Comparison of ENCODE assay signal across 32 cellular contexts in genomic region chr19:45273532-45273877, GRCh38. TPM values are rescaled to one million over a fixed set of nuclear protein-coding genes. Genes with fewer than 3 reads are reported as not detected.
"Had no signal": no experiment of that assay in that cellular context is flagged by ENCODE, and none has a peak within 500 bp of the region (broad histone marks: within the 10 kb centered on the region; RNA-seq: fewer than 3 reads in every experiment).

No MANE protein-coding gene starts in this region.

- H3K9ac ChIP-seq: parathyroid adenoma had no signal

- H3K4me1 ChIP-seq: esophagus squamous epithelium, parathyroid adenoma, right atrium auricular region, suprapubic skin had no signal

- H3K27me3 Mint-ChIP-seq: activated CD4-positive, alpha-beta T cell treated with anti-CD3 and anti-CD28 coated beads, Interleukin-2, amount 10 ng/mL, durations not matched to agents 7 days and 5 days; activated CD8-positive, alpha-beta T cell treated with anti-CD3 and anti-CD28 coated beads for 36 hours; central memory CD8-positive, alpha-beta T cell; dendritic cell treated with granulocyte-macrophage colony-stimulating factor and Interleukin-4, amounts not matched to agents 40 ng/mL and 50 ng/mL, for 4 days had no signal

- H3K36me3 Mint-ChIP-seq: activated naive CD4-positive, alpha-beta T cell treated with anti-CD3 and anti-CD28 coated beads, Interleukin-2, amount 50 U/mL, for 72 hours had no signal

- H3K9me3 Mint-ChIP-seq: activated CD4-positive, alpha-beta T cell treated with anti-CD3 and anti-CD28 coated beads, Interleukin-2, amount 10 ng/mL, durations not matched to agents 7 days and 5 days; activated CD8-positive, alpha-beta T cell treated with anti-CD3 and anti-CD28 coated beads for 36 hours; activated naive CD4-positive, alpha-beta T cell treated with anti-CD3 and anti-CD28 coated beads, Interleukin-2, amount 50 U/mL, for 72 hours; activated T-helper 2 cell treated with anti-CD3 and anti-CD28 coated beads, Interferon-gamma antibody, Interleukin-2, Interleukin-4, amounts not matched to agents 10 μg/mL and 5 μg/mL and 100 μg/mL, durations not matched to agents 14 hours and 24 hours and 36 hours; central memory CD8-positive, alpha-beta T cell; dendritic cell treated with granulocyte-macrophage colony-stimulating factor and Interleukin-4, amounts not matched to agents 40 ng/mL and 50 ng/mL, for 4 days; endodermal cell; T-helper 1 cell treated with Interleukin-12 subunit alpha and Interleukin-12 subunit beta and Interleukin-4 antibody, amounts not matched to agents 30 μg/mL and 1 μg/mL, for 36 hours had no signal

- FAIRE-seq: bronchial epithelial cell, TTC549 had no signal

- H3K4me3 ChIP-seq: esophagus squamous epithelium, left lung, lung, mucosa of descending colon, right atrium auricular region, spleen, suprapubic skin, tibial nerve had no signal

- H3K9me3 ChIP-seq: esophagus squamous epithelium, left lung, mucosa of descending colon, right atrium auricular region, spleen, suprapubic skin, tibial nerve had no signal

- H3K4me1 Mint-ChIP-seq: activated CD4-positive, alpha-beta T cell treated with anti-CD3 and anti-CD28 coated beads, Interleukin-2, amount 10 ng/mL, durations not matched to agents 7 days and 5 days; endodermal cell had no signal

- H3K27ac Mint-ChIP-seq: activated CD4-positive, alpha-beta T cell treated with anti-CD3 and anti-CD28 coated beads, Interleukin-2, amount 10 ng/mL, durations not matched to agents 7 days and 5 days; activated CD8-positive, alpha-beta T cell treated with anti-CD3 and anti-CD28 coated beads for 36 hours; activated T-helper 2 cell treated with anti-CD3 and anti-CD28 coated beads, Interferon-gamma antibody, Interleukin-2, Interleukin-4, amounts not matched to agents 10 μg/mL and 5 μg/mL and 100 μg/mL, durations not matched to agents 14 hours and 24 hours and 36 hours; dendritic cell treated with granulocyte-macrophage colony-stimulating factor and Interleukin-4, amounts not matched to agents 40 ng/mL and 50 ng/mL, for 4 days; endodermal cell; T-helper 1 cell treated with Interleukin-12 subunit alpha and Interleukin-12 subunit beta and Interleukin-4 antibody, amounts not matched to agents 30 μg/mL and 1 μg/mL, for 36 hours had no signal

- H2AFZ ChIP-seq: parathyroid adenoma had no signal

- DNase-seq: activated CD4-positive, alpha-beta T cell treated with anti-CD3 and anti-CD28 coated beads, Interleukin-2, amount 10 ng/mL, durations not matched to agents 7 days and 5 days; activated CD8-positive, alpha-beta T cell treated with anti-CD3 and anti-CD28 coated beads for 36 hours; activated naive CD4-positive, alpha-beta T cell; activated T-cell treated with anti-CD3 and anti-CD28 coated beads, Interleukin-2, amount 50 U/mL, for 48 hours; endodermal cell; esophagus squamous epithelium; kidney glomerular epithelial cell; left lung; mesendoderm; mucosa of descending colon; nucleus accumbens; spleen; stimulated activated naive CD4-positive, alpha-beta T cell; T-helper 9 cell; WERI-Rb-1 had no signal

- H3K27ac ChIP-seq: epithelial cell of prostate, left lung, parathyroid adenoma, right atrium auricular region, spleen, suprapubic skin, tibial nerve, WERI-Rb-1 had no signal

- H3K27me3 ChIP-seq: esophagus squamous epithelium, left lung, right atrium auricular region, spleen, suprapubic skin, tibial nerve had no signal

- ATAC-seq: activated CD4-positive, CD25-positive, alpha-beta regulatory T cell treated with anti-CD3 and anti-CD28 coated beads, Interleukin-2, amount 50 U/mL, for 24 hours; activated CD8-positive, alpha-beta T cell treated with anti-CD3 and anti-CD28 coated beads for 36 hours; activated naive CD4-positive, alpha-beta T cell treated with anti-CD3 and anti-CD28 coated beads, Interleukin-2, amount 50 U/mL, for 72 hours; mucosa of descending colon had no signal

- H3K4me3 Mint-ChIP-seq: activated CD4-positive, alpha-beta T cell treated with anti-CD3 and anti-CD28 coated beads, Interleukin-2, amount 10 ng/mL, durations not matched to agents 7 days and 5 days; activated CD8-positive, alpha-beta T cell treated with anti-CD3 and anti-CD28 coated beads for 36 hours; central memory CD8-positive, alpha-beta T cell; dendritic cell treated with granulocyte-macrophage colony-stimulating factor and Interleukin-4, amounts not matched to agents 40 ng/mL and 50 ng/mL, for 4 days; endodermal cell; T-helper 1 cell treated with Interleukin-12 subunit alpha and Interleukin-12 subunit beta and Interleukin-4 antibody, amounts not matched to agents 30 μg/mL and 1 μg/mL, for 36 hours had no signal

RNA-seq across cellular contexts. Expression of gene EXOC3L2, which starts 28.3 kb away (rescaled TPM):
- total RNA-seq: activated CD4-positive, alpha-beta T cell treated with anti-CD3 and anti-CD28 coated beads, Interleukin-2, amount 10 ng/mL, durations not matched to agents 7 days and 5 days; activated CD8-positive, alpha-beta T cell treated with anti-CD3 and anti-CD28 coated beads for 36 hours; activated naive CD4-positive, alpha-beta T cell treated with anti-CD3 and anti-CD28 coated beads, Interleukin-2, amount 50 U/mL, for 72 hours; activated T-helper 2 cell treated with anti-CD3 and anti-CD28 coated beads, Interferon-gamma antibody, Interleukin-2, Interleukin-4, amounts not matched to agents 10 μg/mL and 5 μg/mL and 100 μg/mL, durations not matched to agents 14 hours and 24 hours and 36 hours; bronchial epithelial cell had no signal
- polyA plus RNA-seq: neural cell had no signal

RNA-seq across cellular contexts. Expression of gene CKM, which starts 49.2 kb away (rescaled TPM):
- total RNA-seq: activated CD4-positive, alpha-beta T cell treated with anti-CD3 and anti-CD28 coated beads, Interleukin-2, amount 10 ng/mL, durations not matched to agents 7 days and 5 days; activated CD8-positive, alpha-beta T cell treated with anti-CD3 and anti-CD28 coated beads for 36 hours; activated naive CD4-positive, alpha-beta T cell treated with anti-CD3 and anti-CD28 coated beads, Interleukin-2, amount 50 U/mL, for 72 hours; activated T-helper 2 cell treated with anti-CD3 and anti-CD28 coated beads, Interferon-gamma antibody, Interleukin-2, Interleukin-4, amounts not matched to agents 10 μg/mL and 5 μg/mL and 100 μg/mL, durations not matched to agents 14 hours and 24 hours and 36 hours; esophagus squamous epithelium; glomerular endothelial cell; pulmonary artery endothelial cell; suprapubic skin had no signal
